Comparison of ENCODE assay signal across 11 cellular contexts in the genomic region with DNA sequence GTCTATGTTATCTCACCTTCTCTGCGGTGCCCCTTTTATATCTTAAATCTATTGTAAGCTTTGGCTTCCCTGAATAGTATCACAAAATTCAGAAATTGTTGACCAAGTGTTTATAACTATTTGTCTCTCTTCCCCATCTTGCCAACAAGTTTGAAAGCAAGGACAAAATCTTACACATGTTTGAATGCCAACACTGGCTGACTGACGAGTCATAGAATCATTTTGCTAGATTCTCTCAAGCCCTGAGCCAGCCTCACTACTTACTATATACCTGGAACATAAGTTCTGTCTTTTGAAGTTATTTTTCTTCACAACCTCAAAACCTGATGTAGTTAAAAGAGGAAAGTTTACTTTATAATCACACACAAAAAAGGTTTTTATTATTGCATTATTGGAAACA.
A peak's percentile ranks its signal among the peaks of the same experiment; 100 is the strongest.
DNase-seq lines count a peak whose midpoint lies in the region; TF ChIP-seq lines count a peak whose summit lies in the region.
"Had no signal": no experiment of that assay in that cellular context is flagged by ENCODE, and none has a peak within 500 bp of the region (broad histone marks: within the 10 kb centered on the region; RNA-seq: fewer than 3 reads in every experiment).

No MANE protein-coding gene starts in this region.

- H3K27ac Mint-ChIP-seq in HFFc6, result no peak overlapping the region; the same call in 1 of the 2 replicates
- no peak overlapping the region for H3K27ac Mint-ChIP-seq in mesothelial cell of epicardium

- DNase-seq in AG08395 (ENCODE audit: low spot score) (peak; percentile 29), HFFc6 (peak; percentile 35), amniotic stem cell (lab: John Stamatoyannopoulos, UW) (peak; percentile 4), iris pigment epithelial cell (ENCODE audit: low read depth) (peak; percentile 28), mesothelial cell of epicardium (ENCODE audit: low spot score in 2 of 2, unreplicated experiment in 2 of 2) (no peak), GF-D8 (lab: John Stamatoyannopoulos, UW) (no peak), SW 1271 (lab: John Stamatoyannopoulos, UW) (no peak)
- no peak for DNase-seq in activated CD4-positive, alpha-beta T cell treated with anti-CD3 and anti-CD28 coated beads, Interleukin-2, amount 50 U/mL, for 48 hours
- DNase-seq: NCI-H1092, NCI-H345, NCI-H526 treated with DMSO at 0.1 percent for 48 hours had no signal

- H3K4me1 Mint-ChIP-seq in HFFc6 (ENCODE audit: low read depth), result peaks cover 17% of the 10 kb centered on the region
- H3K4me1 Mint-ChIP-seq in mesothelial cell of epicardium, result no peaks in the 10 kb centered on the region

- H3K9me3 Mint-ChIP-seq in HFFc6, result no peaks in the 10 kb centered on the region
- no peaks in the 10 kb centered on the region for H3K9me3 Mint-ChIP-seq in mesothelial cell of epicardium

- H3K4me3 Mint-ChIP-seq in HFFc6 (no peak overlapping the region; the same call in 1 of the 2 replicates), mesothelial cell of epicardium (no peak overlapping the region)

- no peak for TF ChIP-seq CTCF in HFFc6 (IDR thresholded peaks at IDR 0.05)
- no peak for TF ChIP-seq CTCF in mesothelial cell of epicardium (IDR thresholded peaks at IDR 0.05; ENCODE audit: unreplicated experiment)

- no peaks in the 10 kb centered on the region; the same call in 1 of the 2 replicates for H3K36me3 Mint-ChIP-seq in HFFc6 (ENCODE audit: low read depth)
- H3K36me3 Mint-ChIP-seq in mesothelial cell of epicardium, result peaks cover 5% of the 10 kb centered on the region

- no peaks in the 10 kb centered on the region for H3K27me3 Mint-ChIP-seq in HFFc6 (ENCODE audit: insufficient read depth)
- peaks cover 5% of the 10 kb centered on the region for H3K27me3 Mint-ChIP-seq in mesothelial cell of epicardium (ENCODE audit: low read depth)

Comparison
In these comparisons a context has a peak if more than half of its experiments do, and no peak if none do; other contexts are left out.
1. DNase-seq: peak in AG08395 (single experiment), HFFc6 (single experiment), amniotic stem cell (single experiment) and iris pigment epithelial cell (single experiment); none in mesothelial cell of epicardium (0 of 2), GF-D8 (single experiment), activated CD4-positive, alpha-beta T cell treated with anti-CD3 and anti-CD28 coated beads, Interleukin-2, amount 50 U/mL, for 48 hours (0 of 2) and SW 1271 (0 of 2).